ENCODE assay signal across 1 cellular context in the genomic region with DNA sequence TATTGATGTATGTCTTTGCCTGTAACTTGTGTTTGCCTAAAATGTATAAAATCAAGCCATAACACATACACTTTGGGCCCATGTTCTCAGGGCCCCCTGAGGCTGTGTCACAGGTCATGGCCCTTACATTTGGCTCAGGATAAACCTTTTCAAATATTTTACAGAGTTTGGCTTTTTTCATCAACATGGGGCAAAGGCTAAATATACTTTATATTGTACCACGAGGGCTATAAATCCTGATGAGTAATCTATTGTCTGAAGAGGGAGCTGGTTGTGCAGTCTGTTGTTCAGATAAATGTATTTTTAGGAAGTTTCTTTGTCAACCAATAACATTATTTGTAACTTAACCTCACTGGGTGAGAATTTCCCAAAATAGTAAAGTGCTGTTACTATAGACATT.
TF ChIP-seq lines count a peak whose summit lies in the region.

No MANE protein-coding gene starts in this region.

TF ChIP-seq in GM23338, 12 proteins besides CTCF, POLR2A, EP300 and RAD21 (continued from another document):
- TF ChIP-seq, protein P1, sequence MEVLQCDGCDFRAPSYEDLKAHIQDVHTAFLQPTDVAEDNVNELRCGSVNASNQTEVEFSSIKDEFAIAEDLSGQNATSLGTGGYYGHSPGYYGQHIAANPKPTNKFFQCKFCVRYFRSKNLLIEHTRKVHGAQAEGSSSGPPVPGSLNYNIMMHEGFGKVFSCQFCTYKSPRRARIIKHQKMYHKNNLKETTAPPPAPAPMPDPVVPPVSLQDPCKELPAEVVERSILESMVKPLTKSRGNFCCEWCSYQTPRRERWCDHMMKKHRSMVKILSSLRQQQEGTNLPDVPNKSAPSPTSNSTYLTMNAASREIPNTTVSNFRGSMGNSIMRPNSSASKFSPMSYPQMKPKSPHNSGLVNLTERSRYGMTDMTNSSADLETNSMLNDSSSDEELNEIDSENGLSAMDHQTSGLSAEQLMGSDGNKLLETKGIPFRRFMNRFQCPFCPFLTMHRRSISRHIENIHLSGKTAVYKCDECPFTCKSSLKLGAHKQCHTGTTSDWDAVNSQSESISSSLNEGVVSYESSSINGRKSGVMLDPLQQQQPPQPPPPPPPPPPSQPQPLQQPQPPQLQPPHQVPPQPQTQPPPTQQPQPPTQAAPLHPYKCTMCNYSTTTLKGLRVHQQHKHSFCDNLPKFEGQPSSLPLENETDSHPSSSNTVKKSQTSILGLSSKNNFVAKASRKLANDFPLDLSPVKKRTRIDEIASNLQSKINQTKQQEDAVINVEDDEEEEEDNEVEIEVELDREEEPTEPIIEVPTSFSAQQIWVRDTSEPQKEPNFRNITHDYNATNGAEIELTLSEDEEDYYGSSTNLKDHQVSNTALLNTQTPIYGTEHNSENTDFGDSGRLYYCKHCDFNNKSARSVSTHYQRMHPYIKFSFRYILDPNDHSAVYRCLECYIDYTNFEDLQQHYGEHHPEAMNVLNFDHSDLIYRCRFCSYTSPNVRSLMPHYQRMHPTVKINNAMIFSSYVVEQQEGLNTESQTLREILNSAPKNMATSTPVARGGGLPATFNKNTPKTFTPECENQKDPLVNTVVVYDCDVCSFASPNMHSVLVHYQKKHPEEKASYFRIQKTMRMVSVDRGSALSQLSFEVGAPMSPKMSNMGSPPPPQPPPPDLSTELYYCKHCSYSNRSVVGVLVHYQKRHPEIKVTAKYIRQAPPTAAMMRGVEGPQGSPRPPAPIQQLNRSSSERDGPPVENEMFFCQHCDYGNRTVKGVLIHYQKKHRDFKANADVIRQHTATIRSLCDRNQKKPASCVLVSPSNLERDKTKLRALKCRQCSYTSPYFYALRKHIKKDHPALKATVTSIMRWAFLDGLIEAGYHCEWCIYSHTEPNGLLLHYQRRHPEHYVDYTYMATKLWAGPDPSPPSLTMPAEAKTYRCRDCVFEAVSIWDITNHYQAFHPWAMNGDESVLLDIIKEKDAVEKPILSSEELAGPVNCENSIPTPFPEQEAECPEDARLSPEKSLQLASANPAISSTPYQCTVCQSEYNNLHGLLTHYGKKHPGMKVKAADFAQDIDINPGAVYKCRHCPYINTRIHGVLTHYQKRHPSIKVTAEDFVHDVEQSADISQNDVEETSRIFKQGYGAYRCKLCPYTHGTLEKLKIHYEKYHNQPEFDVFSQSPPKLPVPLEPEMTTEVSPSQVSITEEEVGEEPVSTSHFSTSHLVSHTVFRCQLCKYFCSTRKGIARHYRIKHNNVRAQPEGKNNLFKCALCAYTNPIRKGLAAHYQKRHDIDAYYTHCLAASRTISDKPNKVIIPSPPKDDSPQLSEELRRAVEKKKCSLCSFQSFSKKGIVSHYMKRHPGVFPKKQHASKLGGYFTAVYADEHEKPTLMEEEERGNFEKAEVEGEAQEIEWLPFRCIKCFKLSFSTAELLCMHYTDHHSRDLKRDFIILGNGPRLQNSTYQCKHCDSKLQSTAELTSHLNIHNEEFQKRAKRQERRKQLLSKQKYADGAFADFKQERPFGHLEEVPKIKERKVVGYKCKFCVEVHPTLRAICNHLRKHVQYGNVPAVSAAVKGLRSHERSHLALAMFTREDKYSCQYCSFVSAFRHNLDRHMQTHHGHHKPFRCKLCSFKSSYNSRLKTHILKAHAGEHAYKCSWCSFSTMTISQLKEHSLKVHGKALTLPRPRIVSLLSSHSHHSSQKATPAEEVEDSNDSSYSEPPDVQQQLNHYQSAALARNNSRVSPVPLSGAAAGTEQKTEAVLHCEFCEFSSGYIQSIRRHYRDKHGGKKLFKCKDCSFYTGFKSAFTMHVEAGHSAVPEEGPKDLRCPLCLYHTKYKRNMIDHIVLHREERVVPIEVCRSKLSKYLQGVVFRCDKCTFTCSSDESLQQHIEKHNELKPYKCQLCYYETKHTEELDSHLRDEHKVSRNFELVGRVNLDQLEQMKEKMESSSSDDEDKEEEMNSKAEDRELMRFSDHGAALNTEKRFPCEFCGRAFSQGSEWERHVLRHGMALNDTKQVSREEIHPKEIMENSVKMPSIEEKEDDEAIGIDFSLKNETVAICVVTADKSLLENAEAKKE (CRISPR knock-in tag; IDR thresholded peaks at IDR 0.05), result no peak
